In genomic region chr18:60066576-60066975, GRCh38 we compare ENCODE assay signal across 1 cellular context.
A peak's percentile ranks its signal among the peaks of the same experiment; 100 is the strongest.
TF ChIP-seq lines count a peak whose summit lies in the region.

No MANE protein-coding gene starts in this region.

TF ChIP-seq in H1, 55 proteins besides CTCF, POLR2A, EP300 and RAD21 (continued from another document):
- TF ChIP-seq FOSL1 (IDR thresholded peaks at IDR 0.05; ENCODE audit: insufficient read depth, low read depth, low read length) = no peak
- peak; percentile 79 for TF ChIP-seq YY1 (IDR thresholded peaks at IDR 0.05; ENCODE audit: low read depth, low read length)
- TF ChIP-seq SRF (IDR thresholded peaks at IDR 0.05; ENCODE audit: low read depth, low read length) = peak; percentile 45; the same call in 1 of the 2 replicates
- TF ChIP-seq SAP30 (IDR thresholded peaks at IDR 0.05; ENCODE audit: insufficient read depth, insufficient replicate concordance, low read length) = no peak
TF ChIP-seq in H1: peak in this region for 3.
